In the genomic region with DNA sequence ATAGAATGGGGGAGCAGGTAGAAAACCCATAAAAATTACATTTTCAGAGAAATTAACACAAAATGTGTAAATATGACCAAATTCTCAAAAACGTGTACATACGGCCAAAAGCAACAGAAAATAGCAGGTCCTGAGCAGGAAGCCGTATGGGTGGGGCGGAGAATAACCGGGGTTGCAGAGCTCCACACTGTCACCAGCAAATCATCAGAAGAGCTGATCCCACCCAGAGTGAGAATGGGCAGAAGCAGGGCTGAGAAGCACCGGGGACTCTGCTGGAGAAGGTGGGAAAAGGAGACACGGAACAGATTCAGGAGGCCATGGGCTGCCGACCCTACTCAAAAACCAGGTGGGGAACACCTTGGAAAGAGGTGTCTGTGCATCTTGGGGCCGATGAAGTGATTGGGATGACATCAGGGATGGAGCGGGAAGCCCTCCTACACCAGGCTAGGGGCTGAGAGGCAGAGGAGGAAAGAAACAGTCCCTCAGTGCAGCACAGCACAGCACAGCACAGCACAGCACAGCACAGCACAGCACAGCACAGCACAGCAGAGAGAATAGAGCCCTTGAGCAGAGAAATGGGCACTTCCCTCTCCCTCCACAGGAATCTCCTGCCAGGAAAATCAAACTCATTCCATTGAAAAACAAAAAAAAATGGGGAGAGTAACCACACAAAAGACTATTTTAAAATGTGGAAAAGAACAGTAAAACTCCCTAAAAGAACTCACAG, we compare ENCODE assay signal across 8 cellular contexts. TPM values are rescaled to one million over a fixed set of nuclear protein-coding genes. Genes with fewer than 3 reads are reported as not detected.
DNase-seq lines count a peak whose midpoint lies in the region; ATAC-seq, FAIRE-seq and TF ChIP-seq lines count a peak whose summit lies in the region.

No MANE protein-coding gene starts in this region.

- POLR2A ChIA-PET in GM12878 (lab: Charles Lee): no interaction called here

- TF ChIP-seq EP300 in GM12878 (IDR thresholded peaks at IDR 0.05; ENCODE audit: borderline replicate concordance in 1 of 2, control insufficient read depth in 1 of 2, low read depth in 2 of 2, low read length in 2 of 2) (no peak), sigmoid colon (IDR thresholded peaks at IDR 0.05) (no peak)

- no peak for TF ChIP-seq CTCF in GM12878 (IDR thresholded peaks at IDR 0.05 in 2 of 3, conservative IDR thresholded peaks at IDR 0.05 in 1 of 3; ENCODE audit: control insufficient read depth in 2 of 3, extremely low read depth in 1 of 3, insufficient read depth in 1 of 3, low read depth in 3 of 3, low read length in 3 of 3)
- no peak for TF ChIP-seq CTCF in sigmoid colon (IDR thresholded peaks at IDR 0.05)
- no peak for TF ChIP-seq CTCF in BE2C (IDR thresholded peaks at IDR 0.05; ENCODE audit: low read depth, low read length)

- TF ChIP-seq POLR2A in GM12878 (IDR thresholded peaks at IDR 0.05; ENCODE audit: low read depth, low read length): no peak
- TF ChIP-seq POLR2A in sigmoid colon (IDR thresholded peaks at IDR 0.05): no peak

- H3K27me3 ChIP-seq in GM12878 (replicated peaks in 1 of 2; ENCODE audit: control insufficient read depth in 2 of 2, insufficient read depth in 2 of 2, low read length in 1 of 2) (no peaks in the 10 kb centered on the region), sigmoid colon (no peaks in the 10 kb centered on the region), BE2C (no peaks in the 10 kb centered on the region)

- SMC1A ChIA-PET in GM12878 (lab: Charles Lee; ENCODE audit: uncharacterized antibody, unreplicated experiment): interaction anchor here (0.6 to 4.2 kb wide), 9 partner anchors 19 to 211 kb away, joined by 3 to 19 read pairs (median 3); no protein-coding TSS in a partner anchor

- H3K4me1 ChIP-seq in GM12878 (ENCODE audit: control insufficient read depth, insufficient read depth, low read length): peaks cover 42% of the 10 kb centered on the region
- peaks cover 0 to 39% (median 26%) of the 10 kb centered on the region in 4 donors for H3K4me1 ChIP-seq in sigmoid colon
- peaks cover 3% of the 10 kb centered on the region; the same call in 1 of the 2 replicates for H3K4me1 ChIP-seq in BE2C

- FAIRE-seq in GM12878 (lab: Jason Lieb, UNC): no peak

- H4K20me1 ChIP-seq in GM12878 (ENCODE audit: control insufficient read depth, insufficient read depth): no peaks in the 10 kb centered on the region

- peak overlapping the region; percentile 73 for H3K27ac ChIP-seq in GM12878 (ENCODE audit: control insufficient read depth, insufficient read depth)
- peak overlapping the region in 3 of 4 donors; percentile 2 to 33 (median 27) for H3K27ac ChIP-seq in sigmoid colon

- intact Hi-C loops in GM12878 (cut with micrococcal nuclease; ENCODE audit: unreplicated experiment) (no loop called here), sigmoid colon (cut with DNase I) (loop anchor here (10.0 kb wide), 1 partner anchor 546 kb away; no protein-coding TSS in a partner anchor)

- peak overlapping the region; percentile 59; the same call in 1 of the 2 replicates for H2AFZ ChIP-seq in GM12878 (ENCODE audit: control insufficient read depth, low read depth, low read length)

- CTCF ChIA-PET in GM12878 (lab: Yijun Ruan, JAX): interaction anchor here (0.8 to 11.0 kb wide), 5 partner anchors 9 to 211 kb away, joined by 3 to 263 read pairs (median 4); no protein-coding TSS in a partner anchor

- RAD21 ChIA-PET in GM12878 (lab: Charles Lee; ENCODE audit: unreplicated experiment): interaction anchor here (1.0 to 9.7 kb wide), 6 partner anchors 9 to 211 kb away, joined by 3 to 77 read pairs (median 4); no protein-coding TSS in a partner anchor

- no TSS peak for BruUV-seq in GM12878 (replicated peaks; lab: Mats Ljungman, UMichigan)

- H3K9me3 ChIP-seq in GM12878 (replicated peaks; ENCODE audit: control insufficient read depth, insufficient read depth, low read length) (peaks cover 12% of the 10 kb centered on the region), sigmoid colon (no peaks in the 10 kb centered on the region), BE2C (no peaks in the 10 kb centered on the region)

- in situ Hi-C loops in GM12878 (cut with MboI): no loop called here

- H3K9ac ChIP-seq in GM12878 (ENCODE audit: control insufficient read depth, insufficient read depth, low read length): peak overlapping the region; percentile 50

- H3K36me3 ChIP-seq in GM12878 (ENCODE audit: control insufficient read depth in 2 of 2, insufficient read depth in 2 of 2, low read length in 1 of 2): peaks cover 3 to 7% of the 10 kb centered on the region in 2 experiments; a peak in 3 of 4 replicates
- no peaks in the 10 kb centered on the region for H3K36me3 ChIP-seq in sigmoid colon
- H3K36me3 ChIP-seq in BE2C: no peaks in the 10 kb centered on the region

- no peak for TF ChIP-seq RAD21 in GM12878 (IDR thresholded peaks at IDR 0.05; ENCODE audit: insufficient read depth, low read depth, low read length)

- peak; percentile 29 for ATAC-seq in GM18870 (IDR thresholded peaks at IDR 0.05; ENCODE audit: unreplicated experiment)
- ATAC-seq in HG02885 (IDR thresholded peaks at IDR 0.05; ENCODE audit: poor library complexity, unreplicated experiment): peak; percentile 66
- peak; percentile 62 for ATAC-seq in GM12878
- ATAC-seq in HG03196 (IDR thresholded peaks at IDR 0.05; ENCODE audit: unreplicated experiment): no peak

- peaks cover 78% of the 10 kb centered on the region for H3K79me2 ChIP-seq in GM12878 (ENCODE audit: control insufficient read depth, insufficient read depth, low read length)

- peak overlapping the region; percentile 56 for H3K4me3 ChIP-seq in GM12878
- no peak overlapping the region for H3K4me3 ChIP-seq in sigmoid colon
- no peak overlapping the region for H3K4me3 ChIP-seq in BE2C (ENCODE audit: low read depth, low read length)

- DNase-seq in GM12878 (ENCODE audit: low read depth, low spot score): no peak
- DNase-seq in sigmoid colon: no peak
- no peak for DNase-seq in activated CD4-positive, alpha-beta T cell treated with anti-CD3 and anti-CD28 coated beads, Interleukin-2, amount 50 U/mL, for 4 hours
- DNase-seq in BE2C: no peak
- DNase-seq in SK-N-DZ (ENCODE audit: low spot score): no peak

- 1% methylated on average over 10 of the region's 10 CpGs for WGBS in GM12878 (ENCODE audit: insufficient coverage, insufficient replicate concordance, low lambda C conversion rate, missing lambda C conversion rate)
- 77 to 90% methylated on average over 10 of the region's 10 CpGs for WGBS in sigmoid colon, 2 donors

- H3K4me2 ChIP-seq in GM12878 (ENCODE audit: control insufficient read depth, insufficient read depth): peak overlapping the region; percentile 85

TF ChIP-seq in GM12878, 131 proteins besides CTCF, POLR2A, EP300 and RAD21 (continues in another document):
- TF ChIP-seq CBX5 (IDR thresholded peaks at IDR 0.05; ENCODE audit: low read depth) (peak; percentile 12; the same call in 1 of the 2 replicates), BCL11A (IDR thresholded peaks at IDR 0.05; ENCODE audit: low read depth, low read length) (no peak), ZNF217 (IDR thresholded peaks at IDR 0.05) (no peak), ETV6 (conservative IDR thresholded peaks at IDR 0.05 in 1 of 2, IDR thresholded peaks at IDR 0.05 in 1 of 2; ENCODE audit: borderline replicate concordance in 1 of 2, low read depth in 1 of 2) (0 out of 4 replicates have a peak, but pooled peaks of 1 of the 2 experiments have one; percentile 11), CREB1 (IDR thresholded peaks at IDR 0.05; ENCODE audit: low read depth) (no peak)

RNA-seq across cellular contexts. Expression of a gene that starts 22.3 kb away (rescaled TPM):
- total RNA-seq in GM12878 (2013; cell fraction: nucleolus; rRNA removed): 94.1 and 97.1 TPM in 2 replicates
- total RNA-seq in GM12878 (2014; rRNA removed): 28.8 and 33.4 TPM in 2 replicates
- 44.2 and 50.1 TPM in 2 replicates for total RNA-seq in GM12878 (2014; rRNA removed; fragmentation: Illumina TruSeq; extraction: Trizol)
- total RNA-seq in GM12878 (2021): 57.9 and 60.8 TPM in 2 replicates
- 17.1 TPM for polyA plus RNA-seq in GM12878 (2011; ENCODE audit: low read depth)
- polyA plus RNA-seq in GM12878 (2011; rRNA removed): 75.5 and 95.5 TPM in 2 replicates
- polyA plus RNA-seq in GM12878 (2011; cell fraction: cytosol; rRNA removed): 23.5 and 24.8 TPM in 2 replicates
- 41.1 and 47.0 TPM in 2 replicates for polyA plus RNA-seq in GM12878 (2011; cell fraction: nucleus; rRNA removed)
- polyA plus RNA-seq in GM12878 (2012): 23.6 and 39.4 TPM in 2 replicates
- polyA plus RNA-seq in GM12878 (2014; fragmentation: Illumina TruSeq; extraction: Trizol): 66.1 and 70.2 TPM in 2 replicates
- polyA plus RNA-seq in GM12878 (2014; fragmentation: Nextera tagmentation; extraction: Ambion mirVana): 10 to 100 TPM; 26.5 to 30.7 TPM
- polyA plus RNA-seq in GM12878 (2014; rRNA removed): 38.6 and 40.0 TPM in 2 replicates
- polyA plus RNA-seq in GM12878 (2016; fragmentation: Nextera tagmentation; extraction: Ambion mirVana): 10 to 100 TPM; 52.5 to 58.1 TPM
- polyA minus RNA-seq in GM12878 (2011; rRNA and poly(A)+ RNA removed): 33.6 and 41.0 TPM in 2 replicates
- 24.6 and 27.8 TPM in 2 replicates for polyA minus RNA-seq in GM12878 (2011; cell fraction: cytosol; rRNA and poly(A)+ RNA removed)
- polyA minus RNA-seq in GM12878 (2011; cell fraction: nucleus; rRNA and poly(A)+ RNA removed): 60.2 and 102 TPM in 2 replicates
- total RNA-seq in sigmoid colon: 10 to 100 TPM; 44.6 to 72.5 (median 55.1) TPM
- 10 to 100 TPM; 27.1 to 35.8 (median 28.8) TPM for polyA plus RNA-seq in sigmoid colon
- polyA plus RNA-seq in BE2C (2012; ENCODE audit: insufficient read depth, insufficient read length, low read depth): 10.3 TPM
- 18.1 and 24.8 TPM in 2 replicates for polyA plus RNA-seq in SK-N-DZ (2014; cell fraction: cytosol; rRNA removed)
- polyA plus RNA-seq in SK-N-DZ (2014; cell fraction: nucleus; rRNA removed): 12.4 and 19.4 TPM in 2 replicates

RNA-seq across cellular contexts. Expression of a gene that starts 47.4 kb away (rescaled TPM):
- not detected in 2 replicates for total RNA-seq in GM12878 (2013; cell fraction: nucleolus; rRNA removed)
- not detected in 2 replicates for total RNA-seq in GM12878 (2014; rRNA removed)
- not detected in 2 replicates for total RNA-seq in GM12878 (2014; rRNA removed; fragmentation: Illumina TruSeq; extraction: Trizol)
- not detected in 2 replicates for total RNA-seq in GM12878 (2021)
- polyA plus RNA-seq in GM12878 (2011; ENCODE audit: low read depth): not detected
- not detected in 2 replicates for polyA plus RNA-seq in GM12878 (2011; rRNA removed)
- not detected in 2 replicates for polyA plus RNA-seq in GM12878 (2011; cell fraction: cytosol; rRNA removed)
- not detected in 2 replicates for polyA plus RNA-seq in GM12878 (2011; cell fraction: nucleus; rRNA removed)
- not detected in 2 replicates for polyA plus RNA-seq in GM12878 (2012)
- polyA plus RNA-seq in GM12878 (2014; fragmentation: Illumina TruSeq; extraction: Trizol): not detected in 2 replicates
- polyA plus RNA-seq in GM12878 (2014; fragmentation: Nextera tagmentation; extraction: Ambion mirVana): not detected
- polyA plus RNA-seq in GM12878 (2014; rRNA removed): not detected in 2 replicates
- polyA plus RNA-seq in GM12878 (2016; fragmentation: Nextera tagmentation; extraction: Ambion mirVana): not detected
- polyA minus RNA-seq in GM12878 (2011; rRNA and poly(A)+ RNA removed): not detected in 2 replicates
- polyA minus RNA-seq in GM12878 (2011; cell fraction: cytosol; rRNA and poly(A)+ RNA removed): not detected in 2 replicates
- polyA minus RNA-seq in GM12878 (2011; cell fraction: nucleus; rRNA and poly(A)+ RNA removed): not detected in 2 replicates
- total RNA-seq in sigmoid colon: not detected
- not detected for polyA plus RNA-seq in sigmoid colon
- not detected for polyA plus RNA-seq in BE2C (2012; ENCODE audit: insufficient read depth, insufficient read length, low read depth)
- not detected in 2 replicates for polyA plus RNA-seq in SK-N-DZ (2014; cell fraction: cytosol; rRNA removed)
- polyA plus RNA-seq in SK-N-DZ (2014; cell fraction: nucleus; rRNA removed): not detected in 2 replicates
